ENCODE assay signal across 8 cellular contexts in the genomic region with DNA sequence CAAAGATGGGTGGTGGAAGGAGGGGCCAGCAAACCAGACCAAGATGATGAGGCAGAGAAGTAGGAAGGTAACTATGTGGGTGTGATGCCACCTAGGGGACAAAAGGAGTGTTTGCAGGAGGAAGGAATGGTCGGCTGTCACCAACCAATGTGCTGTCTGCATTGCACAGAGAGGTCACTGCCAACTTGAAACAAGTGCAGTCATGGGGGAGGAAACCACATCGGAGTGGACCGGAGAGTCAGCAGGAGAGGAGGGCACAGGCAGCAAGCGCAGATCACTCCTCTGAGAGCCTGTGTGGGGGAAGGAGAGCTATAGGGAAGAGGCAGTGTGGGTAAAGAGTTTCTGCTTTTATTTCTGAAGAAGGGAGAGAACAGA. TPM values are rescaled to one million over a fixed set of nuclear protein-coding genes. Genes with fewer than 3 reads are reported as not detected.
DNase-seq lines count a peak whose midpoint lies in the region; ATAC-seq and TF ChIP-seq lines count a peak whose summit lies in the region.

No MANE protein-coding gene starts in this region.

- 2 to 6% (median 2%) methylated on average over 4 of the region's 4 CpGs for WGBS in ovary, 3 donors

- CTCF ChIA-PET in Panc1 (lab: Charles Lee), result interaction anchor here (1.0 to 1.4 kb wide), 3 partner anchors 119 to 196 kb away, joined by 3 to 8 read pairs (median 5); no protein-coding TSS in a partner anchor

- no peaks in the 10 kb centered on the region for H3K36me3 ChIP-seq in Panc1 (ENCODE audit: control insufficient read depth, insufficient read depth, low read length)
- H3K36me3 ChIP-seq in ovary, result no peaks in the 10 kb centered on the region
- H3K36me3 ChIP-seq in vagina, result no peaks in the 10 kb centered on the region

- H3K4me3 ChIP-seq in Panc1 (ENCODE audit: low read depth in 2 of 2, low read length in 2 of 2) (no peak overlapping the region), ovary (no peak overlapping the region), vagina (no peak overlapping the region)

- ATAC-seq in GM21390 (IDR thresholded peaks at IDR 0.05; ENCODE audit: unreplicated experiment) (peak; percentile 96), Panc1 (peak; percentile 94)

- H3K9me3 ChIP-seq in Panc1 (ENCODE audit: control insufficient read depth, insufficient read depth, low read depth, low read length), result no peaks in the 10 kb centered on the region
- H3K9me3 ChIP-seq in ovary, result no peaks in the 10 kb centered on the region
- no peaks in the 10 kb centered on the region for H3K9me3 ChIP-seq in vagina

- no peaks in the 10 kb centered on the region for H3K27me3 ChIP-seq in Panc1 (ENCODE audit: control insufficient read depth, insufficient read depth, low read length)
- no peaks in the 10 kb centered on the region for H3K27me3 ChIP-seq in ovary
- no peaks in the 10 kb centered on the region for H3K27me3 ChIP-seq in vagina

- H3K27ac ChIP-seq in Panc1 (ENCODE audit: low read length) (no peak overlapping the region), ovary (no peak overlapping the region), vagina (no peak overlapping the region)

- TF ChIP-seq EP300 in ovary (IDR thresholded peaks at IDR 0.05), result no peak

- intact Hi-C loops in Panc1 (cut with micrococcal nuclease; ENCODE audit: unreplicated experiment) (loop anchor here (1.0 to 5.0 kb wide), 4 partner anchors 39 to 524 kb away; partner anchors contain the start of gene FGFBP2), ovary (cut with DNase I) (loop anchor here in 1 of 4 donors (10.0 kb wide), 1 partner anchor 527 kb away; no protein-coding TSS in a partner anchor), vagina (cut with DNase I) (no loop called here)

- POLR2A ChIA-PET in Panc1 (lab: Charles Lee), result no interaction called here

- BruUV-seq in Panc1 (replicated peaks; lab: Mats Ljungman, UMichigan), result no TSS peak

- TF ChIP-seq CTCF in Panc1 (IDR thresholded peaks at IDR 0.05) (peak; percentile 79), ovary (IDR thresholded peaks at IDR 0.05) (peak in 2 of 3 donors; percentile 46 to 57), vagina (IDR thresholded peaks at IDR 0.05) (peak; percentile 12 to 86 (median 70))

- DNase-seq in EH (ENCODE audit: low read depth) (peak; percentile 74), HS-27A (ENCODE audit: low read depth) (peak; percentile 24), Panc1 (ENCODE audit: low read depth, low spot score) (peak; percentile 42), germinal center (ENCODE audit: low spot score) (peak; percentile 77), ovary (peak; percentile 24 to 48 (median 40)), vagina (ENCODE audit: extremely low spot score in 2 of 2) (no peak)
- peak; percentile 29 for DNase-seq in activated gamma-delta T cell treated with anti-CD3 and anti-CD28 coated beads, Interleukin-2, amount 50 U/mL, for 16 hours (ENCODE audit: low read depth)

- TF ChIP-seq POLR2A in ovary (IDR thresholded peaks at IDR 0.05) (no peak), vagina (IDR thresholded peaks at IDR 0.05) (no peak)

- in situ Hi-C loops in Panc1 (cut with HindIII; ENCODE audit: low pct_unique_long_range_greater_than_20kb, low sequenced_read_pairs), result no loop called here

- H3K4me1 ChIP-seq in Panc1 (ENCODE audit: control insufficient read depth, insufficient read depth, low read length), result no peaks in the 10 kb centered on the region
- peaks cover 4% of the 10 kb centered on the region for H3K4me1 ChIP-seq in ovary (ENCODE audit: insufficient read depth)
- peaks cover 5% of the 10 kb centered on the region for H3K4me1 ChIP-seq in vagina

RNA-seq across cellular contexts. Expression of gene FGFBP2, which starts 38.5 kb away (rescaled TPM):
- total RNA-seq in Panc1 (2021; ENCODE audit: unreplicated experiment), result 0.33 TPM
- not detected for polyA plus RNA-seq in Panc1 (2012; ENCODE audit: insufficient read length)
- total RNA-seq in ovary, result 1 to 10 TPM in 1 of 7 donors, under 1 TPM in 3, not detected in 3; 0.20 to 1.4 (median 0.66) TPM
- polyA plus RNA-seq in ovary, result 1 to 10 TPM; 1.7 to 2.2 TPM
- total RNA-seq in vagina, result 2.9 TPM

Comparison
In these comparisons a context has a peak if more than half of its experiments do, and no peak if none do; other contexts are left out.
1. DNase-seq: peak in EH (single experiment), HS-27A (single experiment), Panc1 (single experiment), activated gamma-delta T cell treated with anti-CD3 and anti-CD28 coated beads, Interleukin-2, amount 50 U/mL, for 16 hours (single experiment), germinal center (single experiment) and ovary (5 of 5); none in vagina (0 of 2).
2. Peak in every context shown above with its lines, with median percentiles within 50 percentile points of each other: CTCF ChIP-seq.